ENCODE assay signal across 8 cellular contexts in the genomic region with DNA sequence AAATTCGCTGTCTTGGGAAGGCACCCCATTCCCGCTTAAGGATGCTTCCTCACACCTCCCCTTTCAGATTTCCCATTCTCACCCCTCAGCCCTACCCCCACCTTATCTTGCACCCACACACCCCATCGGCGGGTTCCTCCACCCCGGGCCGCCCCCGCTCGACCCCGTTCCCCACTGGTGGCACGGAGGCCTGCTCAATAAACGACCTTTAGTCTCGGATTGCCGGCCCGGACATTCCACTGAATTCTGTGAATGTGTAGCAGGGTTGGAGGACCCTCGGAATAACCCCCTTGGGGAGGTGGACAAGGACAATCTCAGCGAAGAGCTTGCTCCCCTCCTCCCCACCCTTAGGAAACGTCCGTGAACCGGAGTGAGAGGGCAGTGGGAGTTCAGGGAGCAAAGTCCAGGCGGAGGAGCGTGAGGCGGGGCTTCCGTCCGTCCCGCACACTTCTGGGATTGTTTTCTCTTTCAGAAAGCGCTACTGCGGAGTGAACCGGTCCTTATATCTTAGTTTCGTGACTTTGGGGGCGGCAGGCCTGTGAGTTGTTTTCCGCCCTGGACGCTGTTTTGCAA. TPM values are rescaled to one million over a fixed set of nuclear protein-coding genes. Genes with fewer than 3 reads are reported as not detected.
DNase-seq lines count a peak whose midpoint lies in the region; TF ChIP-seq lines count a peak whose summit lies in the region.

No MANE protein-coding gene starts in this region.

- peak overlapping the region; percentile 45; the same call in 1 of the 2 replicates for H3K4me2 ChIP-seq in OCI-LY7 (ENCODE audit: low read length)
- peak overlapping the region; percentile 90 for H3K4me2 ChIP-seq in fibroblast of lung (ENCODE audit: extremely low read depth, insufficient read depth, low read length)

- H3K36me3 ChIP-seq in Caco-2 (ENCODE audit: control insufficient read depth, insufficient read depth, low read length) (0 out of 2 replicates have a peak, but pooled peaks cover 2% of the 10 kb centered on the region), OCI-LY7 (ENCODE audit: insufficient read depth, low read length) (peaks cover 15% of the 10 kb centered on the region), fibroblast of lung (ENCODE audit: control insufficient read depth, insufficient read depth, low read length) (peaks cover 4% of the 10 kb centered on the region)

- H2AFZ ChIP-seq in OCI-LY7 (ENCODE audit: low read length) (no peak overlapping the region), fibroblast of lung (ENCODE audit: low read length) (peak overlapping the region; percentile 66)

- H3K4me1 Mint-ChIP-seq in Caco-2 (ENCODE audit: low read depth, unreplicated experiment): peaks cover 33% of the 10 kb centered on the region
- peaks cover 76% of the 10 kb centered on the region for H3K4me1 Mint-ChIP-seq in osteocyte (ENCODE audit: unreplicated experiment)

- POLR2A ChIA-PET in Caco-2 (lab: Charles Lee) (interaction anchor here (1.0 to 5.2 kb wide), 5 partner anchors 13 to 31 kb away, joined by 3 to 17 read pairs (median 4); partner anchors contain the start of gene DQX1), OCI-LY7 (lab: Charles Lee) (no interaction called here)

- H4K20me1 ChIP-seq in OCI-LY7 (ENCODE audit: insufficient read depth, low read length) (no peaks in the 10 kb centered on the region), fibroblast of lung (ENCODE audit: control insufficient read depth, extremely low read depth, insufficient read depth, low read length) (no peaks in the 10 kb centered on the region)

- H3K9me3 Mint-ChIP-seq in Caco-2 (ENCODE audit: unreplicated experiment): no peaks in the 10 kb centered on the region
- no peaks in the 10 kb centered on the region for H3K9me3 Mint-ChIP-seq in osteocyte (ENCODE audit: unreplicated experiment)

- H3K27ac ChIP-seq in OCI-LY7 (ENCODE audit: low read depth, low read length, poor library complexity, severe bottlenecking) (no peak overlapping the region), fibroblast of lung (ENCODE audit: insufficient read depth, low read length) (peak overlapping the region; percentile 75)

- intact Hi-C loops in Caco-2 (cut with micrococcal nuclease; ENCODE audit: unreplicated experiment) (loop anchor here (1.0 kb wide), 1 partner anchor 13 kb away; no protein-coding TSS in a partner anchor), OCI-LY7 (cut with micrococcal nuclease; ENCODE audit: unreplicated experiment) (no loop called here)

- peak overlapping the region; percentile 94 for H3K4me3 Mint-ChIP-seq in Caco-2 (ENCODE audit: unreplicated experiment)
- peak overlapping the region; percentile 71 for H3K4me3 Mint-ChIP-seq in osteocyte (ENCODE audit: unreplicated experiment)

- H3K9me3 ChIP-seq in Caco-2 (no peaks in the 10 kb centered on the region), OCI-LY7 (ENCODE audit: low read length) (no peaks in the 10 kb centered on the region), fibroblast of lung (ENCODE audit: control insufficient read depth, insufficient read depth, low read depth, low read length) (no peaks in the 10 kb centered on the region)

- DNase-seq in Caco-2 (peak; percentile 72 to 81), OCI-LY7 (ENCODE audit: low spot score) (no peak), fibroblast of lung (ENCODE audit: low read depth in 2 of 2) (no peak), osteocyte (ENCODE audit: extremely low spot score, unreplicated experiment) (no peak), C1 segment of cervical spinal cord (lab: John Stamatoyannopoulos, UW) (no peak), SK-N-DZ (ENCODE audit: low spot score) (no peak), hypothalamus (lab: John Stamatoyannopoulos, UW) (no peak), OCI-M2 (lab: John Stamatoyannopoulos, UW; ENCODE audit: unreplicated experiment) (no peak)

- H3K27ac Mint-ChIP-seq in Caco-2 (ENCODE audit: unreplicated experiment) (peak overlapping the region; percentile 87), osteocyte (ENCODE audit: unreplicated experiment) (no peak overlapping the region)

- peak overlapping the region; percentile 75 for H3K4me3 ChIP-seq in Caco-2 (ENCODE audit: low read depth, low read length)
- no peak overlapping the region for H3K4me3 ChIP-seq in OCI-LY7 (ENCODE audit: low read depth, low read length, poor library complexity, severe bottlenecking)
- peak overlapping the region; percentile 9 to 69 (median 48) for H3K4me3 ChIP-seq in fibroblast of lung (replicated peaks in 1 of 4; ENCODE audit: control extremely low read depth in 1 of 4, insufficient read depth in 1 of 4, low read depth in 3 of 4, low read length in 4 of 4)

- peaks cover 5% of the 10 kb centered on the region; the same call in 1 of the 2 replicates for H3K79me2 ChIP-seq in OCI-LY7 (ENCODE audit: insufficient read depth, low read depth, low read length)
- peaks cover 15% of the 10 kb centered on the region for H3K79me2 ChIP-seq in fibroblast of lung (ENCODE audit: control insufficient read depth, insufficient read depth, low read length)

- peak overlapping the region; percentile 48 for H3K9ac ChIP-seq in fibroblast of lung (ENCODE audit: insufficient read depth, low read length)

- CTCF ChIA-PET in Caco-2 (lab: Charles Lee) (interaction anchor here (0.6 to 2.9 kb wide), 3 partner anchors 13 to 49 kb away, joined by 3 to 9 read pairs (median 8); partner anchors contain the start of genes CCDC142 and TTC31), OCI-LY7 (lab: Charles Lee; ENCODE audit: unreplicated experiment) (no interaction called here)

- H3K27me3 ChIP-seq in Caco-2 (replicated peaks; ENCODE audit: control insufficient read depth, insufficient read depth, low read length) (no peaks in the 10 kb centered on the region), fibroblast of lung (ENCODE audit: control insufficient read depth, insufficient read depth, low read length) (no peaks in the 10 kb centered on the region)

- no peaks in the 10 kb centered on the region for H3K9me2 ChIP-seq in OCI-LY7 (ENCODE audit: insufficient read depth, low read length)

- BruUV-seq in Caco-2 (replicated peaks; lab: Mats Ljungman, UMichigan): TSS peak; percentile 9
- BruUV-seq in OCI-LY7 (replicated peaks; lab: Mats Ljungman, UMichigan): no TSS peak

- H3K36me3 Mint-ChIP-seq in Caco-2 (ENCODE audit: insufficient read depth, unreplicated experiment): peaks cover 53% of the 10 kb centered on the region
- H3K36me3 Mint-ChIP-seq in osteocyte (ENCODE audit: unreplicated experiment): peaks cover 19% of the 10 kb centered on the region

- no peaks in the 10 kb centered on the region for H3K27me3 Mint-ChIP-seq in Caco-2 (ENCODE audit: insufficient read depth, unreplicated experiment)
- H3K27me3 Mint-ChIP-seq in osteocyte (ENCODE audit: unreplicated experiment): peaks cover 36% of the 10 kb centered on the region

- peaks cover 61% of the 10 kb centered on the region for H3K4me1 ChIP-seq in Caco-2
- H3K4me1 ChIP-seq in OCI-LY7 (ENCODE audit: insufficient read depth, low read length, poor library complexity, severe bottlenecking): peaks cover 23% of the 10 kb centered on the region
- H3K4me1 ChIP-seq in fibroblast of lung (ENCODE audit: control insufficient read depth, extremely low read depth, insufficient read depth, low read length): peaks cover 17% of the 10 kb centered on the region

- no peak for TF ChIP-seq CTCF in Caco-2 (IDR thresholded peaks at IDR 0.05; ENCODE audit: insufficient read depth in 1 of 2, low read depth in 1 of 2, low read length in 1 of 2, severe bottlenecking in 1 of 2, unreplicated experiment in 1 of 2)
- no peak for TF ChIP-seq CTCF in OCI-LY7 (conservative IDR thresholded peaks at IDR 0.05; ENCODE audit: low read length)
- TF ChIP-seq CTCF in fibroblast of lung (conservative IDR thresholded peaks at IDR 0.05 in 1 of 2, IDR thresholded peaks at IDR 0.05 in 1 of 2; ENCODE audit: low read depth in 1 of 2, low read length in 2 of 2): no peak
- no peak for TF ChIP-seq CTCF in osteocyte (IDR thresholded peaks at IDR 0.05)

RNA-seq across cellular contexts. Expression of gene LBX2, which starts 2.8 kb away (rescaled TPM):
- total RNA-seq in Caco-2 (2022) (11.1 and 11.4 TPM in 2 replicates), OCI-LY7 (2022) (not detected in 2 replicates), fibroblast of lung (1.5 and 3.0 TPM in 2 replicates), osteocyte (1.0 and 1.1 TPM in 2 replicates)
- total RNA-seq in OCI-LY7 (2014; rRNA removed; shearing (Covaris generic)): not detected in 2 replicates
- 0.52 and 0.69 TPM in 2 replicates for polyA plus RNA-seq in fibroblast of lung
- 0.48 and 1.2 TPM in 2 replicates for polyA plus RNA-seq in fibroblast of lung (2012)
- 3.5 TPM in 1 of 2 replicates, not detected in the other for polyA minus RNA-seq in fibroblast of lung (ENCODE audit: low replicate concordance)
- polyA plus RNA-seq in SK-N-DZ (2014; cell fraction: cytosol; rRNA removed): 3.2 and 7.7 TPM in 2 replicates
- 1.9 and 11.6 TPM in 2 replicates for polyA plus RNA-seq in SK-N-DZ (2014; cell fraction: nucleus; rRNA removed)

RNA-seq across cellular contexts. Expression of gene PCGF1, which starts 5.3 kb away (rescaled TPM):
- 27.0 and 29.7 TPM in 2 replicates for total RNA-seq in Caco-2 (2022)
- 9.9 and 16.7 TPM in 2 replicates for total RNA-seq in OCI-LY7 (2014; rRNA removed; shearing (Covaris generic))
- 15.9 and 21.5 TPM in 2 replicates for total RNA-seq in OCI-LY7 (2022)
- total RNA-seq in fibroblast of lung: 31.3 and 35.5 TPM in 2 replicates
- polyA plus RNA-seq in fibroblast of lung: 23.8 and 25.4 TPM in 2 replicates
- polyA plus RNA-seq in fibroblast of lung (2012): 19.8 and 22.0 TPM in 2 replicates
- 21.2 and 34.4 TPM in 2 replicates for polyA minus RNA-seq in fibroblast of lung (ENCODE audit: low replicate concordance)
- total RNA-seq in osteocyte: 32.2 and 32.5 TPM in 2 replicates
- polyA plus RNA-seq in SK-N-DZ (2014; cell fraction: cytosol; rRNA removed): 59.2 and 72.5 TPM in 2 replicates
- polyA plus RNA-seq in SK-N-DZ (2014; cell fraction: nucleus; rRNA removed): 115 and 137 TPM in 2 replicates

RNA-seq across cellular contexts. Expression of gene TLX2, which starts 12.0 kb away (rescaled TPM):
- total RNA-seq in Caco-2 (2022) (0.68 and 0.72 TPM in 2 replicates), OCI-LY7 (2022) (not detected in 2 replicates), fibroblast of lung (under 0.01 TPM in 1 of 2 replicates, not detected in the other), osteocyte (not detected in 2 replicates)
- not detected in 2 replicates for total RNA-seq in OCI-LY7 (2014; rRNA removed; shearing (Covaris generic))
- polyA plus RNA-seq in fibroblast of lung: not detected in 2 replicates
- polyA plus RNA-seq in fibroblast of lung (2012): 0.09 TPM in 1 of 2 replicates, not detected in the other
- not detected in 2 replicates for polyA minus RNA-seq in fibroblast of lung (ENCODE audit: low replicate concordance)
- polyA plus RNA-seq in SK-N-DZ (2014; cell fraction: cytosol; rRNA removed): 209 and 286 TPM in 2 replicates
- 679 and 702 TPM in 2 replicates for polyA plus RNA-seq in SK-N-DZ (2014; cell fraction: nucleus; rRNA removed)

RNA-seq across cellular contexts. Expression of gene TTC31, which starts 19.4 kb away (rescaled TPM):
- total RNA-seq in Caco-2 (2022) (31.3 and 32.4 TPM in 2 replicates), OCI-LY7 (2022) (31.5 and 37.4 TPM in 2 replicates), fibroblast of lung (7.7 and 10.7 TPM in 2 replicates), osteocyte (24.2 and 24.3 TPM in 2 replicates)
- total RNA-seq in OCI-LY7 (2014; rRNA removed; shearing (Covaris generic)): 34.6 and 49.5 TPM in 2 replicates
- polyA plus RNA-seq in fibroblast of lung: 11.8 and 12.7 TPM in 2 replicates
- polyA plus RNA-seq in fibroblast of lung (2012): 11.1 and 11.7 TPM in 2 replicates
- polyA minus RNA-seq in fibroblast of lung (ENCODE audit: low replicate concordance): 9.8 and 13.4 TPM in 2 replicates
- polyA plus RNA-seq in SK-N-DZ (2014; cell fraction: cytosol; rRNA removed): 39.8 and 54.7 TPM in 2 replicates
- 114 and 168 TPM in 2 replicates for polyA plus RNA-seq in SK-N-DZ (2014; cell fraction: nucleus; rRNA removed)

RNA-seq across cellular contexts. Expression of gene CCDC142, which starts 19.4 kb away (rescaled TPM):
- 39.0 and 47.1 TPM in 2 replicates for total RNA-seq in Caco-2 (2022)
- 52.3 and 53.0 TPM in 2 replicates for total RNA-seq in OCI-LY7 (2014; rRNA removed; shearing (Covaris generic))
- 42.5 and 52.0 TPM in 2 replicates for total RNA-seq in OCI-LY7 (2022)
- total RNA-seq in fibroblast of lung: 18.5 and 21.3 TPM in 2 replicates
- polyA plus RNA-seq in fibroblast of lung: 3.8 and 5.3 TPM in 2 replicates
- 3.7 and 3.9 TPM in 2 replicates for polyA plus RNA-seq in fibroblast of lung (2012)
- 23.6 and 33.5 TPM in 2 replicates for polyA minus RNA-seq in fibroblast of lung (ENCODE audit: low replicate concordance)
- total RNA-seq in osteocyte: 20.6 TPM in 2 replicates
- 7.7 and 14.9 TPM in 2 replicates for polyA plus RNA-seq in SK-N-DZ (2014; cell fraction: cytosol; rRNA removed)
- polyA plus RNA-seq in SK-N-DZ (2014; cell fraction: nucleus; rRNA removed): 27.1 and 33.6 TPM in 2 replicates

Comparison
In these comparisons a context has a peak if more than half of its experiments do, and no peak if none do; other contexts are left out.
1. DNase-seq: peak in Caco-2 (2 of 2); none in OCI-LY7 (single experiment), fibroblast of lung (0 of 2), osteocyte (single experiment), C1 segment of cervical spinal cord (0 of 14), SK-N-DZ (single experiment), hypothalamus (0 of 51) and OCI-M2 (single experiment).